15 cellular contexts compared by ENCODE assay signal in genomic region chr12:6273931-6274687, GRCh38. TPM values are rescaled to one million over a fixed set of nuclear protein-coding genes. Genes with fewer than 3 reads are reported as not detected.
DNase-seq lines count a peak whose midpoint lies in the region; ATAC-seq and TF ChIP-seq lines count a peak whose summit lies in the region.
"Had no signal": no experiment of that assay in that cellular context is flagged by ENCODE, and none has a peak within 500 bp of the region (broad histone marks: within the 10 kb centered on the region; RNA-seq: fewer than 3 reads in every experiment).

No MANE protein-coding gene starts in this region.

- H3K36me3 ChIP-seq in lower lobe of right lung, result no peaks in the 10 kb centered on the region

- H3K4me1 Mint-ChIP-seq in chondrocyte (ENCODE audit: low read depth) (peaks cover 11% of the 10 kb centered on the region), type B pancreatic cell (ENCODE audit: unreplicated experiment) (peaks cover 18% of the 10 kb centered on the region)

- H3K4me1 ChIP-seq in lower lobe of right lung, result peaks cover 46% of the 10 kb centered on the region

- TF ChIP-seq CTCF in chondrocyte (IDR thresholded peaks at IDR 0.05) (no peak), lower lobe of right lung (IDR thresholded peaks at IDR 0.05) (no peak), type B pancreatic cell (conservative IDR thresholded peaks at IDR 0.05) (no peak)

- no peaks in the 10 kb centered on the region for H3K9me3 Mint-ChIP-seq in chondrocyte (ENCODE audit: low read depth)
- no peaks in the 10 kb centered on the region for H3K9me3 Mint-ChIP-seq in type B pancreatic cell
- H3K9me3 Mint-ChIP-seq: activated CD4-positive, alpha-beta memory T cell treated with anti-CD3 and anti-CD28 coated beads, Interleukin-2, amount 10 ng/mL, durations not matched to agents 7 days and 5 days; natural killer cell treated with Interleukin-12 subunit alpha and Interleukin-12 subunit beta and Interleukin-15 and Interleukin-18, amount 100 ng/mL, for 72 hours; stimulated activated naive CD8-positive, alpha-beta T cell treated with anti-CD3 and anti-CD28 coated beads, Interleukin-15, Interleukin-2, amounts not matched to agents 100 ng/mL and 50 ng/mL, for 24 hours had no signal

- H3K27me3 ChIP-seq in lower lobe of right lung (ENCODE audit: low read depth), result no peaks in the 10 kb centered on the region

- H3K4me3 Mint-ChIP-seq in chondrocyte (ENCODE audit: unreplicated experiment) (no peak overlapping the region), type B pancreatic cell (no peak overlapping the region)
- H3K4me3 Mint-ChIP-seq: activated CD4-positive, alpha-beta memory T cell treated with anti-CD3 and anti-CD28 coated beads, Interleukin-2, amount 10 ng/mL, durations not matched to agents 7 days and 5 days; natural killer cell treated with Interleukin-12 subunit alpha and Interleukin-12 subunit beta and Interleukin-15 and Interleukin-18, amount 100 ng/mL, for 72 hours; stimulated activated naive CD8-positive, alpha-beta T cell treated with anti-CD3 and anti-CD28 coated beads, Interleukin-15, Interleukin-2, amounts not matched to agents 100 ng/mL and 50 ng/mL, for 24 hours had no signal

- intact Hi-C loops in lower lobe of right lung (cut with DNase I), result no loop called here

- no peak overlapping the region for H3K27ac Mint-ChIP-seq in chondrocyte (ENCODE audit: unreplicated experiment)
- H3K27ac Mint-ChIP-seq in type B pancreatic cell, result peak overlapping the region; percentile 35
- H3K27ac Mint-ChIP-seq: activated CD4-positive, alpha-beta memory T cell treated with anti-CD3 and anti-CD28 coated beads, Interleukin-2, amount 10 ng/mL, durations not matched to agents 7 days and 5 days; natural killer cell treated with Interleukin-12 subunit alpha and Interleukin-12 subunit beta and Interleukin-15 and Interleukin-18, amount 100 ng/mL, for 72 hours; stimulated activated naive CD8-positive, alpha-beta T cell treated with anti-CD3 and anti-CD28 coated beads, Interleukin-15, Interleukin-2, amounts not matched to agents 100 ng/mL and 50 ng/mL, for 24 hours had no signal

- H3K27ac ChIP-seq in lower lobe of right lung, result peak overlapping the region; percentile 76

- DNase-seq in NCI-H82 (lab: John Stamatoyannopoulos, UW) (peak; percentile 37), NCI-H82 treated with DMSO at 0.1 percent for 48 hours (lab: John Stamatoyannopoulos, UW; ENCODE audit: unreplicated experiment) (no peak), chondrocyte (ENCODE audit: low spot score) (peak; percentile 53), lower lobe of right lung (peak; percentile 43), type B pancreatic cell (ENCODE audit: extremely low spot score, unreplicated experiment) (no peak)
- no peak for DNase-seq in stimulated activated CD4-positive, alpha-beta T cell treated with anti-CD3 and anti-CD28 coated beads, Interleukin-2, amount 100 ng/mL, for 24 hours
- DNase-seq: activated CD4-positive, alpha-beta memory T cell treated with anti-CD3 and anti-CD28 coated beads, Interleukin-2, amount 10 ng/mL, durations not matched to agents 7 days and 5 days; effector CD4-positive, alpha-beta T cell; MV-4-11; NCI-H774 had no signal

- H3K4me3 ChIP-seq in lower lobe of right lung, result no peak overlapping the region

- ATAC-seq in lower lobe of right lung, result no peak
- no peak for ATAC-seq in HG02981 (IDR thresholded peaks at IDR 0.05; ENCODE audit: unreplicated experiment)
- no peak for ATAC-seq in HG03469 (IDR thresholded peaks at IDR 0.05; ENCODE audit: unreplicated experiment)
- ATAC-seq: natural killer cell treated with Interleukin-12 subunit alpha and Interleukin-12 subunit beta and Interleukin-15 and Interleukin-18, amount 100 ng/mL, for 72 hours had no signal

- no peaks in the 10 kb centered on the region for H3K27me3 Mint-ChIP-seq in chondrocyte (ENCODE audit: low read depth)
- peaks cover 3% of the 10 kb centered on the region for H3K27me3 Mint-ChIP-seq in type B pancreatic cell

- no peaks in the 10 kb centered on the region for H3K36me3 Mint-ChIP-seq in chondrocyte (ENCODE audit: low read depth)
- no peaks in the 10 kb centered on the region for H3K36me3 Mint-ChIP-seq in type B pancreatic cell
- H3K36me3 Mint-ChIP-seq: natural killer cell treated with Interleukin-12 subunit alpha and Interleukin-12 subunit beta and Interleukin-15 and Interleukin-18, amount 100 ng/mL, for 72 hours had no signal

- H3K9me3 ChIP-seq in lower lobe of right lung, result no peaks in the 10 kb centered on the region

RNA-seq across cellular contexts. Expression of gene PLEKHG6, which starts 36.4 kb away (rescaled TPM):
- total RNA-seq in chondrocyte (0.21 to 0.35 TPM in 2 of 3 replicates, not detected in the other), lower lobe of right lung (2.9 TPM), type B pancreatic cell (ENCODE audit: low replicate concordance) (32.4 and 115 TPM in 2 replicates)
- total RNA-seq: A673; activated CD4-positive, alpha-beta memory T cell treated with anti-CD3 and anti-CD28 coated beads, Interleukin-2, amount 10 ng/mL, durations not matched to agents 7 days and 5 days; natural killer cell treated with Interleukin-12 subunit alpha and Interleukin-12 subunit beta and Interleukin-15 and Interleukin-18, amount 100 ng/mL, for 72 hours had no signal

Comparison
In these comparisons a context has a peak if more than half of its experiments do, and no peak if none do; other contexts are left out.
1. DNase-seq: peak in NCI-H82 (single experiment), chondrocyte (single experiment) and lower lobe of right lung (single experiment); none in NCI-H82 treated with DMSO at 0.1 percent for 48 hours (single experiment), type B pancreatic cell (single experiment) and stimulated activated CD4-positive, alpha-beta T cell treated with anti-CD3 and anti-CD28 coated beads, Interleukin-2, amount 100 ng/mL, for 24 hours (0 of 2).